In the genomic region with DNA sequence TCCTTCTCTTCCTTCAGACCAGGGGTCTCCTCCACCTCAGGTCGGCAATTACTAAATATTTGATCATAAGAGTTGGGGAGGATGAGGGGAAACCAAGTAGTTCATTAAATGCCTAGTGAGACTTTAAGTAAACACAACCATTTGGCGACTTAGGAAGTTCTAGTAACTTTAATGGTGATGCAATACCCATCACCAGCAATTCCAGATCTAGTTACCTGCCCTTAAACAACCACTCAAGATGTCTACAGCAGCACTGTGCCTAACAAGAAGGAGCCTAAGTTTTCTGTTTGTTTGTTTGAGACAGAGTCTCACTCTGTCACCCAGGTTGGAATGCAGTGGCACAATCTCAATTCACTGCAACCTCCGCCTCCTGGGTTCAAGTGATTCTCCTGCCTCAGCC, we compare ENCODE assay signal across 2 cellular contexts.
A peak's percentile ranks its signal among the peaks of the same experiment; 100 is the strongest.
TF ChIP-seq lines count a peak whose summit lies in the region.

No MANE protein-coding gene starts in this region.

TF ChIP-seq in GM23338, 12 proteins besides CTCF, POLR2A, EP300 and RAD21 (continues in another document):
- TF ChIP-seq, protein P1, sequence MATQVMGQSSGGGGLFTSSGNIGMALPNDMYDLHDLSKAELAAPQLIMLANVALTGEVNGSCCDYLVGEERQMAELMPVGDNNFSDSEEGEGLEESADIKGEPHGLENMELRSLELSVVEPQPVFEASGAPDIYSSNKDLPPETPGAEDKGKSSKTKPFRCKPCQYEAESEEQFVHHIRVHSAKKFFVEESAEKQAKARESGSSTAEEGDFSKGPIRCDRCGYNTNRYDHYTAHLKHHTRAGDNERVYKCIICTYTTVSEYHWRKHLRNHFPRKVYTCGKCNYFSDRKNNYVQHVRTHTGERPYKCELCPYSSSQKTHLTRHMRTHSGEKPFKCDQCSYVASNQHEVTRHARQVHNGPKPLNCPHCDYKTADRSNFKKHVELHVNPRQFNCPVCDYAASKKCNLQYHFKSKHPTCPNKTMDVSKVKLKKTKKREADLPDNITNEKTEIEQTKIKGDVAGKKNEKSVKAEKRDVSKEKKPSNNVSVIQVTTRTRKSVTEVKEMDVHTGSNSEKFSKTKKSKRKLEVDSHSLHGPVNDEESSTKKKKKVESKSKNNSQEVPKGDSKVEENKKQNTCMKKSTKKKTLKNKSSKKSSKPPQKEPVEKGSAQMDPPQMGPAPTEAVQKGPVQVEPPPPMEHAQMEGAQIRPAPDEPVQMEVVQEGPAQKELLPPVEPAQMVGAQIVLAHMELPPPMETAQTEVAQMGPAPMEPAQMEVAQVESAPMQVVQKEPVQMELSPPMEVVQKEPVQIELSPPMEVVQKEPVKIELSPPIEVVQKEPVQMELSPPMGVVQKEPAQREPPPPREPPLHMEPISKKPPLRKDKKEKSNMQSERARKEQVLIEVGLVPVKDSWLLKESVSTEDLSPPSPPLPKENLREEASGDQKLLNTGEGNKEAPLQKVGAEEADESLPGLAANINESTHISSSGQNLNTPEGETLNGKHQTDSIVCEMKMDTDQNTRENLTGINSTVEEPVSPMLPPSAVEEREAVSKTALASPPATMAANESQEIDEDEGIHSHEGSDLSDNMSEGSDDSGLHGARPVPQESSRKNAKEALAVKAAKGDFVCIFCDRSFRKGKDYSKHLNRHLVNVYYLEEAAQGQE (IDR thresholded peaks at IDR 0.05; ENCODE audit: unreplicated experiment), result no peak
- TF ChIP-seq EZH2phosphoT487 (IDR thresholded peaks at IDR 0.05; ENCODE audit: unreplicated experiment) (no peak), ZNF114 (CRISPR knock-in tag; IDR thresholded peaks at IDR 0.05) (no peak), EZH2 (IDR thresholded peaks at IDR 0.05; ENCODE audit: low read depth, unreplicated experiment) (no peak), NANOG (IDR thresholded peaks at IDR 0.05; ENCODE audit: borderline replicate concordance) (no peak), JUNB (IDR thresholded peaks at IDR 0.05; ENCODE audit: unreplicated experiment) (no peak), STAT1 (IDR thresholded peaks at IDR 0.05; ENCODE audit: unreplicated experiment) (no peak), CREB1 (CRISPR knock-in tag; IDR thresholded peaks at IDR 0.05; ENCODE audit: low read depth) (no peak), ZNF331 (CRISPR knock-in tag; IDR thresholded peaks at IDR 0.05; ENCODE audit: low read depth) (no peak)
- TF ChIP-seq, protein P2, sequence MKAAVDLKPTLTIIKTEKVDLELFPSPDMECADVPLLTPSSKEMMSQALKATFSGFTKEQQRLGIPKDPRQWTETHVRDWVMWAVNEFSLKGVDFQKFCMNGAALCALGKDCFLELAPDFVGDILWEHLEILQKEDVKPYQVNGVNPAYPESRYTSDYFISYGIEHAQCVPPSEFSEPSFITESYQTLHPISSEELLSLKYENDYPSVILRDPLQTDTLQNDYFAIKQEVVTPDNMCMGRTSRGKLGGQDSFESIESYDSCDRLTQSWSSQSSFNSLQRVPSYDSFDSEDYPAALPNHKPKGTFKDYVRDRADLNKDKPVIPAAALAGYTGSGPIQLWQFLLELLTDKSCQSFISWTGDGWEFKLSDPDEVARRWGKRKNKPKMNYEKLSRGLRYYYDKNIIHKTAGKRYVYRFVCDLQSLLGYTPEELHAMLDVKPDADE (IDR thresholded peaks at IDR 0.05), result no peak

TF ChIP-seq in IMR-90, 13 proteins besides CTCF, POLR2A, EP300 and RAD21:
- TF ChIP-seq CEBPB (IDR thresholded peaks at IDR 0.05; ENCODE audit: low read depth, low read length), result peak; percentile 60; the same call in 1 of the 2 replicates
- no peak for TF ChIP-seq FOS (IDR thresholded peaks at IDR 0.05; ENCODE audit: low read depth, low read length)
